ENCODE assay signal across 14 cellular contexts in genomic region chr7:26279405-26279804, GRCh38. TPM values are rescaled to one million over a fixed set of nuclear protein-coding genes. Genes with fewer than 3 reads are reported as not detected.
A peak's percentile ranks its signal among the peaks of the same experiment; 100 is the strongest.
DNase-seq lines count a peak whose midpoint lies in the region; ATAC-seq and TF ChIP-seq lines count a peak whose summit lies in the region.
"Had no signal": no experiment of that assay in that cellular context is flagged by ENCODE, and none has a peak within 500 bp of the region (broad histone marks: within the 10 kb centered on the region; RNA-seq: fewer than 3 reads in every experiment).

No MANE protein-coding gene starts in this region.

- BruUV-seq in MCF 10A (replicated peaks; lab: Mats Ljungman, UMichigan) (no TSS peak), mammary epithelial cell (replicated peaks; lab: Mats Ljungman, UMichigan) (no TSS peak)

- intact Hi-C loops in MCF 10A (cut with micrococcal nuclease) (loop anchor here (5.0 kb wide), 1 partner anchor 388 kb away; no protein-coding TSS in a partner anchor), mammary epithelial cell (cut with micrococcal nuclease) (loop anchor here (1.0 kb wide), 1 partner anchor 86 kb away; no protein-coding TSS in a partner anchor), adrenal gland (cut with DNase I) (no loop called here), upper lobe of right lung (cut with DNase I) (no loop called here)

- no peaks in the 10 kb centered on the region for H4K20me1 ChIP-seq in mammary epithelial cell (ENCODE audit: insufficient read depth, low read length)
- no peaks in the 10 kb centered on the region for H4K20me1 ChIP-seq in MM.1S (ENCODE audit: insufficient read depth, low read length)
- H4K20me1 ChIP-seq: BLaER1 treated with 17β-estradiol and CSF1 and Interleukin-3, amounts not matched to agents 10 nM and 100 nM had no signal

- H3K9me3 ChIP-seq in mammary epithelial cell (replicated peaks; ENCODE audit: insufficient read depth, low read length) (no peaks in the 10 kb centered on the region), MM.1S (replicated peaks; ENCODE audit: insufficient read depth, low read length) (no peaks in the 10 kb centered on the region), adrenal gland (replicated peaks in 1 of 3) (no peaks in the 10 kb centered on the region), upper lobe of right lung (no peaks in the 10 kb centered on the region)
- H3K9me3 ChIP-seq: heart right ventricle, SJSA1 had no signal

- no peak overlapping the region for H3K9ac ChIP-seq in mammary epithelial cell (ENCODE audit: insufficient read depth, low read length)
- H3K9ac ChIP-seq in MM.1S (ENCODE audit: low read length): no peak overlapping the region
- H3K9ac ChIP-seq: BLaER1 treated with 17β-estradiol and CSF1 and Interleukin-3, amounts not matched to agents 10 nM and 100 nM had no signal

- ATAC-seq in upper lobe of right lung: peak; percentile 30
- ATAC-seq in HG03432 (IDR thresholded peaks at IDR 0.05; ENCODE audit: unreplicated experiment): no peak
- ATAC-seq: heart right ventricle had no signal

- H3K36me3 Mint-ChIP-seq in MCF 10A (ENCODE audit: insufficient read depth, unreplicated experiment): no peaks in the 10 kb centered on the region

- H3K4me3 Mint-ChIP-seq in MCF 10A (ENCODE audit: unreplicated experiment): no peak overlapping the region

- H3K4me1 Mint-ChIP-seq in MCF 10A (ENCODE audit: insufficient read depth, unreplicated experiment): no peaks in the 10 kb centered on the region

- H3K27me3 Mint-ChIP-seq in MCF 10A (ENCODE audit: insufficient read depth, unreplicated experiment): no peaks in the 10 kb centered on the region

- POLR2A ChIA-PET in MCF 10A (lab: Yijun Ruan, JAX): no interaction called here

- CTCF ChIA-PET in MCF 10A (lab: Yijun Ruan, JAX) (interaction anchor here (0.6 to 1.6 kb wide), 4 partner anchors 11 to 629 kb away, joined by 3 read pairs; no protein-coding TSS in a partner anchor), mammary epithelial cell (lab: Charles Lee; ENCODE audit: low non-redundant PET) (interaction anchor here (0.6 kb wide), 1 partner anchor 76 kb away, joined by 3 read pairs; no protein-coding TSS in a partner anchor)

- in situ Hi-C loops in mammary epithelial cell (cut with MboI; ENCODE audit: low sequenced_read_pairs in 2 of 2): no loop called here

- TF ChIP-seq POLR2A in adrenal gland (IDR thresholded peaks at IDR 0.05): peak in 1 of 2 donors; percentile 23

- DNase-seq in MCF 10A (ENCODE audit: unreplicated experiment): no peak
- no peak for DNase-seq in mammary epithelial cell
- peak; percentile 11 for DNase-seq in MM.1S
- DNase-seq in adrenal gland: peak in 5 of 7 donors; percentile 23 to 59 (median 39)
- no peak for DNase-seq in upper lobe of right lung
- no peak for DNase-seq in NCI-H1105 treated with DMSO at 0.1 percent for 48 hours (lab: John Stamatoyannopoulos, UW)
- DNase-seq in effector CD8-positive, alpha-beta T cell (lab: John Stamatoyannopoulos, UW): no peak
- DNase-seq: H7, heart right ventricle, NCI-H2029 treated with DMSO at 0.1 percent for 48 hours, small intestine had no signal

- no peaks in the 10 kb centered on the region for H3F3A ChIP-seq in MM.1S (ENCODE audit: insufficient read depth, low read length)

- H3K9me2 ChIP-seq in MM.1S (replicated peaks; ENCODE audit: insufficient read depth, low read length): no peaks in the 10 kb centered on the region

- TF ChIP-seq CTCF in MCF 10A (IDR thresholded peaks at IDR 0.05; ENCODE audit: unreplicated experiment) (no peak), mammary epithelial cell (conservative IDR thresholded peaks at IDR 0.05 in 1 of 2, IDR thresholded peaks at IDR 0.05 in 1 of 2; ENCODE audit: extremely low read depth in 1 of 2, insufficient read depth in 1 of 2, low read depth in 1 of 2, low read length in 2 of 2) (no peak), MM.1S (IDR thresholded peaks at IDR 0.05; ENCODE audit: low read length) (no peak), adrenal gland (IDR thresholded peaks at IDR 0.05) (no peak), upper lobe of right lung (IDR thresholded peaks at IDR 0.05) (no peak)

- dilution Hi-C loops in mammary epithelial cell (cut with HindIII; ENCODE audit: low sequenced_read_pairs): no loop called here

- H3K36me3 ChIP-seq in mammary epithelial cell (ENCODE audit: insufficient read depth, low read length): no peaks in the 10 kb centered on the region
- no peaks in the 10 kb centered on the region for H3K36me3 ChIP-seq in MM.1S (replicated peaks; ENCODE audit: insufficient read depth, low read length)
- H3K36me3 ChIP-seq in adrenal gland (replicated peaks in 1 of 2): no peaks in the 10 kb centered on the region
- no peaks in the 10 kb centered on the region for H3K36me3 ChIP-seq in upper lobe of right lung
- H3K36me3 ChIP-seq: BLaER1 treated with 17β-estradiol and CSF1 and Interleukin-3, amounts not matched to agents 10 nM and 100 nM; heart right ventricle; SJSA1 had no signal

- H3K4me1 ChIP-seq in mammary epithelial cell (ENCODE audit: insufficient read depth, low read length) (no peaks in the 10 kb centered on the region), MM.1S (ENCODE audit: low read length) (no peaks in the 10 kb centered on the region), adrenal gland (replicated peaks in 1 of 2) (no peaks in the 10 kb centered on the region), upper lobe of right lung (peaks cover 4% of the 10 kb centered on the region)
- H3K4me1 ChIP-seq: BLaER1 treated with 17β-estradiol and CSF1 and Interleukin-3, amounts not matched to agents 10 nM and 100 nM; SJSA1 had no signal

- H3K27ac ChIP-seq in mammary epithelial cell (ENCODE audit: insufficient read depth, low read depth, low read length) (no peak overlapping the region), MM.1S (ENCODE audit: low read length) (no peak overlapping the region), adrenal gland (no peak overlapping the region), upper lobe of right lung (no peak overlapping the region)
- H3K27ac ChIP-seq: BLaER1 treated with 17β-estradiol and CSF1 and Interleukin-3, amounts not matched to agents 10 nM and 100 nM; heart right ventricle; SJSA1 had no signal

- 81% methylated on average over 4 of the region's 4 CpGs for WGBS in mammary epithelial cell (ENCODE audit: low coverage, missing lambda C conversion rate)
- WGBS in adrenal gland, 4 donors: 58 to 70% (median 63%) methylated on average over 4 of the region's 4 CpGs

- H3K27me3 ChIP-seq in mammary epithelial cell (ENCODE audit: insufficient read depth, low read length) (no peaks in the 10 kb centered on the region), MM.1S (replicated peaks; ENCODE audit: insufficient read depth, low read length) (no peaks in the 10 kb centered on the region), adrenal gland (no peaks in the 10 kb centered on the region), upper lobe of right lung (no peaks in the 10 kb centered on the region)
- H3K27me3 ChIP-seq: BLaER1 treated with 17β-estradiol and CSF1 and Interleukin-3, amounts not matched to agents 10 nM and 100 nM; heart right ventricle; SJSA1 had no signal

- H3K4me3 ChIP-seq in mammary epithelial cell (replicated peaks in 1 of 3; ENCODE audit: insufficient read depth in 1 of 3, low read depth in 2 of 3, low read length in 3 of 3): no peak overlapping the region
- no peak overlapping the region for H3K4me3 ChIP-seq in MM.1S (ENCODE audit: low read length)
- peak overlapping the region in 1 of 4 donors; percentile 24 for H3K4me3 ChIP-seq in adrenal gland
- H3K4me3 ChIP-seq in upper lobe of right lung: peak overlapping the region; percentile 8
- H3K4me3 ChIP-seq: BLaER1 treated with 17β-estradiol and CSF1 and Interleukin-3, amounts not matched to agents 10 nM and 100 nM; heart right ventricle; SJSA1 had no signal

- H3K4me2 ChIP-seq in mammary epithelial cell (ENCODE audit: insufficient read depth, low read depth, low read length) (no peak overlapping the region), MM.1S (ENCODE audit: low read depth, low read length) (no peak overlapping the region)
- H3K4me2 ChIP-seq: BLaER1 treated with 17β-estradiol and CSF1 and Interleukin-3, amounts not matched to agents 10 nM and 100 nM had no signal

- H3K27ac Mint-ChIP-seq in MCF 10A (ENCODE audit: low read depth, unreplicated experiment): peak overlapping the region; percentile 57

- H3K79me2 ChIP-seq in mammary epithelial cell (ENCODE audit: insufficient read depth, low read length) (no peaks in the 10 kb centered on the region), MM.1S (ENCODE audit: low read length) (no peaks in the 10 kb centered on the region)

- no peak overlapping the region for H2AFZ ChIP-seq in mammary epithelial cell (ENCODE audit: low read depth, low read length)
- H2AFZ ChIP-seq in MM.1S (ENCODE audit: low read length): no peak overlapping the region

- H3K9me3 Mint-ChIP-seq in MCF 10A (ENCODE audit: unreplicated experiment): no peaks in the 10 kb centered on the region

RNA-seq across cellular contexts. Expression of gene SNX10, which starts 12.3 kb away (rescaled TPM):
- total RNA-seq in MCF 10A (2022): 7.1 and 8.0 TPM in 2 replicates
- total RNA-seq in mammary epithelial cell: 10 to 100 TPM in 1 of 2 donors, 1 to 10 TPM in 1; 6.0 to 13.0 TPM
- 11.4 TPM for polyA plus RNA-seq in mammary epithelial cell
- 4.5 TPM for polyA minus RNA-seq in mammary epithelial cell
- 10 to 100 TPM; 11.6 to 48.8 (median 34.3) TPM for total RNA-seq in adrenal gland
- polyA plus RNA-seq in adrenal gland: 10 to 100 TPM; 10.1 to 50.3 (median 15.8) TPM
- 73.8 TPM for total RNA-seq in upper lobe of right lung

Comparison
In these comparisons a context has a peak if more than half of its experiments do, and no peak if none do; other contexts are left out.
1. DNase-seq: peak in MM.1S (single experiment) and adrenal gland (5 of 7); none in MCF 10A (single experiment), mammary epithelial cell (single experiment), upper lobe of right lung (single experiment), NCI-H1105 treated with DMSO at 0.1 percent for 48 hours (single experiment) and effector CD8-positive, alpha-beta T cell (single experiment).
2. intact Hi-C loops: an anchor here in MCF 10A (5.0 kb wide) and mammary epithelial cell (1.0 kb wide); none called in adrenal gland and upper lobe of right lung.